ENCODE assay signal across 9 cellular contexts in the genomic region with DNA sequence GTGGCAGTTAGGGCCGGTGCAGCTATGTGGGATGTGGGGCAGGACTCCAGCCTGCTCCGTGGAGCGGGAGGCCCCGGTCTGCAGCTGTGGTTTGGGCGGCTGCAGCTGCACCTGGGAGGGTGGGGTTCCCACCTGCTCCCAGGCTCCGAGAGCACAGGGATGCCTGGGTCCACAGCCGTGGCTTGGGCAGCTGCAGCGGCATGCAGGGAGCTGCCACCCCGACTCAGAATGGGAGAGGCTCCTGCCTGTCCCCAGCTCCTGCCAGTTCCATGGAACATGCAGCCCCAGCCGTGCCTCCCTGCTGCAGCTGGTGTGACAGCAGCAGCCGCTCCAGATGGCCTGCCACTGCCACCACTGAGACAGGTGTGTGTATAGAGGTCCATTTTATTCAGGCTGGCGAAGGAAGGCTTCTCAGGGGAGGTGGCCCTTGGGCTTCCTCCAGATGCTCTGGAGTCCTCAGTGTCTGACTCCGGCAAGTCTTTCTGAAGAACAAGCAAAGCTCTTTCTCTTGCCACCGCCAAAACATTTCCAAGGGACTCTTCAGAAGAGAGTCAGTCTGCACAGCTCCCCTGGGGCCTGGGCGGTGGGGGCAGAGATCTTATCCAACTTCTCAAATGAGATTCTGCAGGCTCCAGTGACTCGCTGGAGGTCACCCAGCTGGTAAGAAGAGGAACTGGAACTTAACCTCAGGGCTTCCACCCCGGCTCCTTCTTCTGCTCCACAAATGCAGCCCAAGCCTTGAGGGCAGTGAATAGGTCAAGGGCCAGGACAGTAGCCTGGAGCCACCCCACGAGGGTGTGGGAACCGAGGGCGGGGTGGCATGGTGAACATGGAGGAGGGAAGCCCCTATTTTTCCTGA. TPM values are rescaled to one million over a fixed set of nuclear protein-coding genes. Genes with fewer than 3 reads are reported as not detected.
DNase-seq lines count a peak whose midpoint lies in the region; ATAC-seq lines count a peak whose summit lies in the region.
"Had no signal": no experiment of that assay in that cellular context is flagged by ENCODE, and none has a peak within 500 bp of the region (broad histone marks: within the 10 kb centered on the region; RNA-seq: fewer than 3 reads in every experiment).

No MANE protein-coding gene starts in this region.

- intact Hi-C loops in left cardiac atrium (cut with DNase I), result no loop called here

- H3K4me3 ChIP-seq in H7 (ENCODE audit: insufficient read depth, low read depth, low read length), result no peak overlapping the region
- H3K4me3 ChIP-seq: tibial artery had no signal

- H3K36me3 ChIP-seq in H7 (replicated peaks; ENCODE audit: control insufficient read depth, insufficient read depth, low read length), result no peaks in the 10 kb centered on the region
- H3K36me3 ChIP-seq: tibial artery had no signal

- DNase-seq in NCI-H82 (lab: John Stamatoyannopoulos, UW), result peak; percentile 58
- DNase-seq in NCI-H82 treated with DMSO at 0.1 percent for 48 hours (lab: John Stamatoyannopoulos, UW; ENCODE audit: unreplicated experiment), result no peak
- DNase-seq in NOMO-1 treated with dmso at 0.1 percent for 144 hours (lab: John Stamatoyannopoulos, UW; ENCODE audit: unreplicated experiment), result peak; percentile 74
- DNase-seq in left cardiac atrium, result no peak
- DNase-seq in NCI-H526 (lab: John Stamatoyannopoulos, UW), result no peak
- DNase-seq in NCI-H128 (lab: John Stamatoyannopoulos, UW; ENCODE audit: unreplicated experiment), result no peak
- DNase-seq in H7, result no peak

- ATAC-seq in HG02884 (IDR thresholded peaks at IDR 0.05; ENCODE audit: unreplicated experiment), result peak; percentile 62
- peak; percentile 38 to 45 for ATAC-seq in left cardiac atrium

- H3K27me3 ChIP-seq in H7 (ENCODE audit: control insufficient read depth, insufficient read depth, low read length), result peaks cover 4% of the 10 kb centered on the region
- H3K27me3 ChIP-seq: tibial artery had no signal

RNA-seq across cellular contexts. Expression of a gene that starts 21.6 kb away (rescaled TPM):
- total RNA-seq in left cardiac atrium, result under 1 TPM in 1 of 2 donors, not detected in 1; 0.29 TPM
- total RNA-seq in H7 (2014; rRNA removed; shearing (Covaris generic)), result 0.41 TPM in 1 of 2 replicates, not detected in the other

RNA-seq across cellular contexts. Expression of a gene that starts 22.5 kb away (rescaled TPM):
- total RNA-seq in left cardiac atrium, result 10 to 100 TPM; 25.8 to 38.5 TPM
- total RNA-seq in H7 (2014; rRNA removed; shearing (Covaris generic)), result 37.5 and 43.9 TPM in 2 replicates

RNA-seq across cellular contexts. Expression of a gene that starts 46.6 kb away (rescaled TPM):
- total RNA-seq in left cardiac atrium, result 10 to 100 TPM; 20.9 to 23.5 TPM
- 15.7 and 31.1 TPM in 2 replicates for total RNA-seq in H7 (2014; rRNA removed; shearing (Covaris generic))

Comparison
In these comparisons a context has a peak if more than half of its experiments do, and no peak if none do; other contexts are left out.
1. DNase-seq: peak in NCI-H82 (single experiment) and NOMO-1 treated with dmso at 0.1 percent for 144 hours (single experiment); none in NCI-H82 treated with DMSO at 0.1 percent for 48 hours (single experiment), left cardiac atrium (single experiment), NCI-H526 (0 of 2), NCI-H128 (single experiment) and H7 (single experiment).